7 cellular contexts compared by ENCODE assay signal in genomic region chr5:127875235-127876021, GRCh38.
DNase-seq lines count a peak whose midpoint lies in the region; ATAC-seq and TF ChIP-seq lines count a peak whose summit lies in the region.

No MANE protein-coding gene starts in this region.

- ATAC-seq in GM19468 (IDR thresholded peaks at IDR 0.05; ENCODE audit: extremely low read depth, unreplicated experiment): peak; percentile 89
- ATAC-seq in HG03442 (IDR thresholded peaks at IDR 0.05; ENCODE audit: unreplicated experiment): peak; percentile 82

- no peaks in the 10 kb centered on the region for H4K20me1 ChIP-seq in smooth muscle cell (ENCODE audit: low read depth)

- no peak for TF ChIP-seq CTCF in smooth muscle cell (IDR thresholded peaks at IDR 0.05; ENCODE audit: borderline replicate concordance, insufficient read depth, poor library complexity, severe bottlenecking)

- H3K4me2 ChIP-seq in smooth muscle cell: peak overlapping the region; percentile 41

- no peaks in the 10 kb centered on the region for H3K79me2 ChIP-seq in smooth muscle cell (ENCODE audit: low read depth)

- DNase-seq in G401 (ENCODE audit: low spot score) (peak; percentile 70), NCI-H82 treated with DMSO at 0.1 percent for 48 hours (lab: John Stamatoyannopoulos, UW; ENCODE audit: unreplicated experiment) (peak; percentile 47), amniotic epithelial cell (ENCODE audit: low read depth) (peak; percentile 80), iPS DF 19.7 (ENCODE audit: low read depth, low spot score) (peak; percentile 23), smooth muscle cell (lab: John Stamatoyannopoulos, UW; ENCODE audit: unreplicated experiment) (no peak)

- peaks cover 4% of the 10 kb centered on the region for H3K4me1 ChIP-seq in smooth muscle cell (ENCODE audit: low read depth)

- no peak overlapping the region for H3K4me3 ChIP-seq in smooth muscle cell

- no peaks in the 10 kb centered on the region for H3F3A ChIP-seq in smooth muscle cell (ENCODE audit: low read depth)

- WGBS in smooth muscle cell (ENCODE audit: low lambda C conversion rate): 30% methylated on average over 8 of the region's 8 CpGs

- H2AFZ ChIP-seq in smooth muscle cell (ENCODE audit: low read depth): no peak overlapping the region

- no peak overlapping the region for H3K9ac ChIP-seq in smooth muscle cell (ENCODE audit: low read depth)

- no peaks in the 10 kb centered on the region for H3K27me3 ChIP-seq in smooth muscle cell (ENCODE audit: low read depth)

- in situ Hi-C loops in G401 (cut with HindIII; ENCODE audit: low sequenced_read_pairs): no loop called here

- no peaks in the 10 kb centered on the region for H3K9me3 ChIP-seq in smooth muscle cell (replicated peaks; ENCODE audit: low read depth)

- H3K27ac ChIP-seq in smooth muscle cell (ENCODE audit: low read depth): no peak overlapping the region

- no peaks in the 10 kb centered on the region for H3K36me3 ChIP-seq in smooth muscle cell (ENCODE audit: low read depth)
